8 cellular contexts compared by ENCODE assay signal in genomic region chr1:153223040-153223891, GRCh38. TPM values are rescaled to one million over a fixed set of nuclear protein-coding genes. Genes with fewer than 3 reads are reported as not detected.
DNase-seq lines count a peak whose midpoint lies in the region; ATAC-seq, FAIRE-seq and TF ChIP-seq lines count a peak whose summit lies in the region.
"Not testable (repeated sequence)": the region's sequence is repeated elsewhere in the genome, so short reads cannot be mapped to it uniquely, and the experiment has no call there.

No MANE protein-coding gene starts in this region.

- H3K4me3 ChIP-seq in bronchial epithelial cell (ENCODE audit: low read depth, low read length); kidney (ENCODE audit: low read length in 2 of 2): not testable (repeated sequence)

- not testable (repeated sequence) for H3K27ac ChIP-seq in kidney (ENCODE audit: low read depth in 2 of 2, low read length in 2 of 2)

- intact Hi-C loops in kidney (cut with DNase I) = not testable (repeated sequence)

- not testable (repeated sequence) for H3K27me3 ChIP-seq in bronchial epithelial cell (ENCODE audit: control insufficient read depth, insufficient read depth, low read length)

- not testable (repeated sequence) for H3K4me1 ChIP-seq in kidney (ENCODE audit: control insufficient read depth in 1 of 2, insufficient read depth in 1 of 2, low read depth in 1 of 2, low read length in 2 of 2)

- H3K36me3 ChIP-seq in bronchial epithelial cell (ENCODE audit: control insufficient read depth, insufficient read depth, low read length); kidney (ENCODE audit: control insufficient read depth in 1 of 2, insufficient read depth in 2 of 2, low read length in 2 of 2): not testable (repeated sequence)

- not testable (repeated sequence) for H3K9ac ChIP-seq in kidney (ENCODE audit: low read length in 2 of 2)

- peak; percentile 27 for DNase-seq in AG08396 (ENCODE audit: low spot score)
- peak; percentile 19 for DNase-seq in NCI-H510A (lab: John Stamatoyannopoulos, UW)
- peak; percentile 56 for DNase-seq in activated CD4-positive, CD25-positive, alpha-beta regulatory T cell treated with anti-CD3 and anti-CD28 coated beads, Interleukin-2, amount 50 U/mL, for 72 hours
- peak; percentile 48 for DNase-seq in bronchial epithelial cell (ENCODE audit: low read depth)
- DNase-seq in kidney = not testable (repeated sequence)
- DNase-seq in stimulated activated CD4-positive, alpha-beta T cell treated with anti-CD3 and anti-CD28 coated beads, Interleukin-12 subunit alpha, Interleukin-12 subunit beta, amount 100 ng/mL, for 4 hours = peak; percentile 47

- ATAC-seq in GM18907 (IDR thresholded peaks at IDR 0.05; ENCODE audit: unreplicated experiment) (peak; percentile 71), HG03342 (IDR thresholded peaks at IDR 0.05; ENCODE audit: unreplicated experiment) (peak; percentile 80)

- not testable (repeated sequence) for H3K9me3 ChIP-seq in kidney (ENCODE audit: control insufficient read depth in 1 of 2, low read length in 2 of 2)

- TF ChIP-seq CTCF in bronchial epithelial cell (IDR thresholded peaks at IDR 0.05; ENCODE audit: insufficient read depth, low read length, severe bottlenecking) = peak; percentile 66
- TF ChIP-seq CTCF in kidney (IDR thresholded peaks at IDR 0.05; ENCODE audit: borderline replicate concordance, extremely low read depth, insufficient read depth) = peak; percentile 24

- FAIRE-seq in bronchial epithelial cell (lab: Jason Lieb, UNC) (peak; percentile 72), kidney (lab: Jason Lieb, UNC) (peak; percentile 83)

RNA-seq across cellular contexts. Expression of gene PRR9, which starts 5.9 kb away (rescaled TPM):
- total RNA-seq in bronchial epithelial cell (not detected in 2 replicates), kidney (not detected)
- not detected for polyA plus RNA-seq in kidney (ENCODE audit: insufficient read depth, low read depth, low replicate concordance)

RNA-seq across cellular contexts. Expression of gene LELP1, which starts 20.0 kb away (rescaled TPM):
- total RNA-seq in bronchial epithelial cell (not detected in 2 replicates), kidney (not detected)
- polyA plus RNA-seq in kidney (ENCODE audit: insufficient read depth, low read depth, low replicate concordance) = not detected

RNA-seq across cellular contexts. Expression of gene LORICRIN, which starts 36.2 kb away (rescaled TPM):
- total RNA-seq in bronchial epithelial cell (not detected in 2 replicates), kidney (not detected)
- polyA plus RNA-seq in kidney (ENCODE audit: insufficient read depth, low read depth, low replicate concordance) = not detected
